In the genomic region with DNA sequence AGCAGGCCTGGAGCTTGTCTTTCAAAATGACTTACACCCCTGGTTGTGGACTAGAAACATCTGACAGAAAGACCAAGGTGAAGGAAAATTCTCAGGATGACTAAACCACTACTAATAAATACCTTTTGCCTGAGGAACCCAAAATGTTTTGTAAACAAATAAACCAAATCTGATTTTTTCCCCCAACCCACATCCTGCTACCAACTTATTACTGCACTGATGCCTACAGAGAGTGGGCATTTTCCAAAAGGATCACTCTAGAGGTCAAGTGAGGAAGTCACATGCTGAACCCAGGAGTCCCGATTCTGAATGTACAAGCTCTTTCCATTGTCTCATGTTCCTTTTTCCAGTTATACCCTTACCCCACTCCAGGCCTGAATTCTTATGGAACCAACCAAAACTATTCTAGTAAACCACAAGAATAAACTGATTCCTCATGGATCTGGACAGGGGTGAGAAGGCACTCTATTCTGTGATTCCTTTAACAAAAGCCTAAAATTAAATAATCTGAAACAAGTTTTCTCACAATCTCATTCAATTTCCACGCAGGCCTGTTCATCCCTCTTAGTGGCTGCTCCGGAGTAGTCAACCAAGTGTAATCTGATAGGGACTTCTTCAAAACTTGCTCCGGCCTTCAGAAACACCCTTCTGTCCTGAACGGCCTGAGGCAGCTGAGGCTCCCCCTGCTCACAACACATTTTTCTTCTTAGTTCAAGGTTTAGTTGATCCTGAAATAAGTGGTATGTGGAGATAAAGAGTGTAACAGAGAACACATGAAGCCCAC, we compare ENCODE assay signal across 1 cellular context.
TF ChIP-seq lines count a peak whose summit lies in the region.

No MANE protein-coding gene starts in this region.

TF ChIP-seq in endothelial cell of umbilical vein, 7 proteins besides CTCF, POLR2A, EP300 and RAD21:
- TF ChIP-seq, protein P1, sequence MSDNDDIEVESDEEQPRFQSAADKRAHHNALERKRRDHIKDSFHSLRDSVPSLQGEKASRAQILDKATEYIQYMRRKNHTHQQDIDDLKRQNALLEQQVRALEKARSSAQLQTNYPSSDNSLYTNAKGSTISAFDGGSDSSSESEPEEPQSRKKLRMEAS (IDR thresholded peaks at IDR 0.05; ENCODE audit: insufficient read depth, insufficient read length) = no peak
- TF ChIP-seq POLR2AphosphoS5 (IDR thresholded peaks at IDR 0.05; ENCODE audit: insufficient read depth, low read depth, low read length) = no peak
- TF ChIP-seq FOS (IDR thresholded peaks at IDR 0.05; ENCODE audit: borderline replicate concordance, insufficient read depth, low read length) = no peak
- no peak for TF ChIP-seq JUN (IDR thresholded peaks at IDR 0.05; ENCODE audit: borderline replicate concordance, insufficient read depth, insufficient read length, low read depth)
